Comparison of ENCODE assay signal across 8 cellular contexts in genomic region chr6:11042750-11043551, GRCh38. TPM values are rescaled to one million over a fixed set of nuclear protein-coding genes. Genes with fewer than 3 reads are reported as not detected.
DNase-seq lines count a peak whose midpoint lies in the region; TF ChIP-seq lines count a peak whose summit lies in the region.

No MANE protein-coding gene starts in this region.

- H3K36me3 Mint-ChIP-seq in nephron progenitor cell (ENCODE audit: low read depth) = no peaks in the 10 kb centered on the region

- H3K27ac ChIP-seq in ectodermal cell (ENCODE audit: insufficient read depth, low read depth, low read length, poor library complexity, severe bottlenecking) = no peak overlapping the region

- H3K4me1 ChIP-seq in ectodermal cell (ENCODE audit: control insufficient read depth, insufficient read depth, low read length) = no peaks in the 10 kb centered on the region

- peak overlapping the region; percentile 91 for H3K4me3 Mint-ChIP-seq in nephron progenitor cell

- no peaks in the 10 kb centered on the region for H3K9me3 ChIP-seq in ectodermal cell (ENCODE audit: control insufficient read depth, low read length)

- peaks cover 64% of the 10 kb centered on the region for H3K27me3 ChIP-seq in ectodermal cell (ENCODE audit: control insufficient read depth, insufficient read depth, low read length, poor library complexity, severe bottlenecking)

- peak overlapping the region; percentile 56 for H3K4me3 ChIP-seq in ectodermal cell (ENCODE audit: insufficient read depth, low read depth, low read length)

- WGBS in ectodermal cell, 2 experiments = 37 to 38% methylated on average over 17 of the region's 17 CpGs

- no peaks in the 10 kb centered on the region for H3K36me3 ChIP-seq in ectodermal cell (ENCODE audit: control insufficient read depth, insufficient read depth, low read length)

- TF ChIP-seq CTCF in nephron progenitor cell (IDR thresholded peaks at IDR 0.05) = no peak

- H3K27ac Mint-ChIP-seq in nephron progenitor cell = peak overlapping the region; percentile 3

- DNase-seq in DMS79 treated with DMSO at 0.1 percent for 48 hours (lab: John Stamatoyannopoulos, UW) (peak; percentile 47), DMS79 (lab: John Stamatoyannopoulos, UW) (no peak), NCI-H524 treated with DMSO at 0.1 percent for 48 hours (lab: John Stamatoyannopoulos, UW) (peak; percentile 84), nephron progenitor cell (peak; percentile 46), medulla oblongata (ENCODE audit: extremely low spot score) (no peak)
- no peak for DNase-seq in stimulated activated CD4-positive, alpha-beta T cell treated with anti-CD3 and anti-CD28 coated beads, Interleukin-4, amount 100 ng/mL, for 1 hour
- DNase-seq in stimulated activated CD4-positive, alpha-beta T cell treated with anti-CD3 and anti-CD28 coated beads, Interleukin-4, amount 100 ng/mL, for 24 hours = no peak

- peaks cover 25% of the 10 kb centered on the region for H3K4me1 Mint-ChIP-seq in nephron progenitor cell

- peaks cover 77% of the 10 kb centered on the region for H3K27me3 Mint-ChIP-seq in nephron progenitor cell (ENCODE audit: low read depth, poor library complexity)

- H3K9me3 Mint-ChIP-seq in nephron progenitor cell = peaks cover 6% of the 10 kb centered on the region

RNA-seq across cellular contexts. Expression of gene ELOVL2, which starts 1.2 kb away (rescaled TPM):
- 6.0 TPM for polyA plus RNA-seq in ectodermal cell (2013, experiment 1 of 4)
- 6.4 TPM for polyA plus RNA-seq in ectodermal cell (2013, experiment 2 of 4)
- polyA plus RNA-seq in ectodermal cell (2013, experiment 3 of 4) = 4.3 TPM
- polyA plus RNA-seq in ectodermal cell (2013, experiment 4 of 4) = 5.3 TPM

RNA-seq across cellular contexts. Expression of gene SMIM13, which starts 50.7 kb away (rescaled TPM):
- 6.3 TPM for polyA plus RNA-seq in ectodermal cell (2013, experiment 1 of 4)
- 8.7 TPM for polyA plus RNA-seq in ectodermal cell (2013, experiment 2 of 4)
- 6.5 TPM for polyA plus RNA-seq in ectodermal cell (2013, experiment 3 of 4)
- polyA plus RNA-seq in ectodermal cell (2013, experiment 4 of 4) = 7.4 TPM

Comparison
In these comparisons a context has a peak if more than half of its experiments do, and no peak if none do; other contexts are left out.
1. DNase-seq: peak in DMS79 treated with DMSO at 0.1 percent for 48 hours (single experiment), NCI-H524 treated with DMSO at 0.1 percent for 48 hours (single experiment) and nephron progenitor cell (single experiment); none in DMS79 (single experiment), stimulated activated CD4-positive, alpha-beta T cell treated with anti-CD3 and anti-CD28 coated beads, Interleukin-4, amount 100 ng/mL, for 1 hour (single experiment), stimulated activated CD4-positive, alpha-beta T cell treated with anti-CD3 and anti-CD28 coated beads, Interleukin-4, amount 100 ng/mL, for 24 hours (single experiment) and medulla oblongata (single experiment).